ENCODE assay signal across 8 cellular contexts in genomic region chr5:31854625-31855526, GRCh38.
A peak's percentile ranks its signal among the peaks of the same experiment; 100 is the strongest.
DNase-seq lines count a peak whose midpoint lies in the region; ATAC-seq and TF ChIP-seq lines count a peak whose summit lies in the region.

No MANE protein-coding gene starts in this region.

- H3K9me3 ChIP-seq in muscle layer of colon (ENCODE audit: low read length), result peaks cover 15% of the 10 kb centered on the region

- ATAC-seq in left colon, result no peak

- H3K4me3 ChIP-seq in fibroblast of mammary gland (ENCODE audit: control insufficient read depth, low read depth, low read length) (peak overlapping the region; percentile 22), muscle layer of colon (ENCODE audit: low read depth in 1 of 2, low read length in 2 of 2) (peak overlapping the region; percentile 49 to 60)

- H3K4me1 ChIP-seq in muscle layer of colon (ENCODE audit: insufficient read depth, low read length), result peaks cover 14% of the 10 kb centered on the region

- TF ChIP-seq CTCF in fibroblast of mammary gland (conservative IDR thresholded peaks at IDR 0.05; ENCODE audit: control insufficient read depth, insufficient read depth, low read depth, low read length), result no peak

- H3K9ac ChIP-seq in muscle layer of colon (ENCODE audit: low read length), result peak overlapping the region; percentile 6

- peak; percentile 36 for DNase-seq in stimulated activated CD4-positive, alpha-beta T cell treated with anti-CD3 and anti-CD28 coated beads, Interleukin-15, amount 100 ng/mL, for 24 hours
- no peak for DNase-seq in stimulated activated CD4-positive, alpha-beta T cell treated with anti-CD3 and anti-CD28 coated beads, Interleukin-2, amount 100 ng/mL, for 48 hours
- DNase-seq in activated CD8-positive, alpha-beta memory T cell treated with anti-CD3 and anti-CD28 coated beads, Interleukin-2, amount 50 U/mL, for 48 hours, result peak; percentile 57
- DNase-seq in fibroblast of mammary gland (ENCODE audit: low read depth), result no peak
- DNase-seq in ureter (ENCODE audit: low spot score), result peak; percentile 42
- no peak for DNase-seq in left colon
- no peak for DNase-seq in NCI-H2196 (lab: John Stamatoyannopoulos, UW; ENCODE audit: unreplicated experiment)

- H3K27ac ChIP-seq in muscle layer of colon (ENCODE audit: low read depth, low read length), result peak overlapping the region; percentile 42

- intact Hi-C loops in left colon (cut with DNase I, micrococcal nuclease), result no loop called here

- H3K27me3 ChIP-seq in muscle layer of colon (ENCODE audit: control insufficient read depth in 1 of 2, insufficient read depth in 2 of 2, low read length in 2 of 2), result peaks cover 0 to 16% of the 10 kb centered on the region in 2 donors

- H3K36me3 ChIP-seq in muscle layer of colon (ENCODE audit: insufficient read depth, low read length), result no peaks in the 10 kb centered on the region

Comparison
In these comparisons a context has a peak if more than half of its experiments do, and no peak if none do; other contexts are left out.
1. DNase-seq: peak in stimulated activated CD4-positive, alpha-beta T cell treated with anti-CD3 and anti-CD28 coated beads, Interleukin-15, amount 100 ng/mL, for 24 hours (single experiment), activated CD8-positive, alpha-beta memory T cell treated with anti-CD3 and anti-CD28 coated beads, Interleukin-2, amount 50 U/mL, for 48 hours (single experiment) and ureter (single experiment); none in stimulated activated CD4-positive, alpha-beta T cell treated with anti-CD3 and anti-CD28 coated beads, Interleukin-2, amount 100 ng/mL, for 48 hours (0 of 2), fibroblast of mammary gland (single experiment), left colon (0 of 2) and NCI-H2196 (single experiment).